In genomic region chr17:6233339-6233738, GRCh38 we compare ENCODE assay signal across 36 cellular contexts.
"Had no signal": no experiment of that assay in that cellular context is flagged by ENCODE, and none has a peak within 500 bp of the region (broad histone marks: within the 10 kb centered on the region; RNA-seq: fewer than 3 reads in every experiment).

No MANE protein-coding gene starts in this region.

- H3K27me3 Mint-ChIP-seq: naive B cell had no signal

- H3K9me3 Mint-ChIP-seq: activated naive CD4-positive, alpha-beta T cell treated with anti-CD3 and anti-CD28 coated beads, Interleukin-2, amount 10 ng/mL, durations not matched to agents 7 days and 5 days; activated naive CD8-positive, alpha-beta T cell treated with anti-CD3 and anti-CD28 coated beads, Interleukin-2, amount 10 ng/mL, durations not matched to agents 7 days and 5 days; activated T-cell treated with anti-CD3 and anti-CD28 coated beads, Interleukin-2, amount 50 U/mL, for 24 hours; immature natural killer cell; mesothelial cell of epicardium; naive B cell; nephron progenitor cell; T-helper 1 cell treated with Interleukin-12 subunit alpha and Interleukin-12 subunit beta and Interleukin-4 antibody, amounts not matched to agents 30 μg/mL and 1 μg/mL, for 36 hours had no signal

- H3K27ac ChIP-seq: ascending aorta, foreskin keratinocyte, heart left ventricle, parathyroid adenoma, skin epidermis, suprapubic skin, tibial artery, VCaP had no signal

- DNase-seq: activated CD4-positive, alpha-beta T cell treated with anti-CD3 and anti-CD28 coated beads for 48 hours; activated CD4-positive, alpha-beta T cell treated with anti-CD3 and anti-CD28 coated beads, Interleukin-2, amount 50 U/mL, for 48 hours; activated gamma-delta T cell; activated naive CD4-positive, alpha-beta T cell treated with anti-CD3 and anti-CD28 coated beads, Interleukin-2, amount 10 ng/mL, durations not matched to agents 7 days and 5 days; activated naive CD8-positive, alpha-beta T cell treated with anti-CD3 and anti-CD28 coated beads, Interleukin-2, amount 10 ng/mL, durations not matched to agents 7 days and 5 days; activated T-cell treated with anti-CD3 and anti-CD28 coated beads, Interleukin-2, amount 50 U/mL, for 24 hours; caudate nucleus; cortex of kidney; foreskin keratinocyte; heart left ventricle; hypothalamus; immature natural killer cell; kidney; left colon; mammary epithelial cell; naive B cell; nephron progenitor cell; nucleus accumbens; stimulated activated CD4-positive, alpha-beta T cell treated with anti-CD3 and anti-CD28 coated beads, Interleukin-4, amount 100 ng/mL, for 24 hours; SW 1271; T-helper 9 cell; tibial artery had no signal

- FAIRE-seq: endothelial cell of umbilical vein, kidney, TTC549 had no signal

- H3K9me3 ChIP-seq: ascending aorta, heart left ventricle, suprapubic skin, tibial artery had no signal

- H3K27ac Mint-ChIP-seq: activated naive CD4-positive, alpha-beta T cell treated with anti-CD3 and anti-CD28 coated beads, Interleukin-2, amount 10 ng/mL, durations not matched to agents 7 days and 5 days; activated naive CD8-positive, alpha-beta T cell treated with anti-CD3 and anti-CD28 coated beads, Interleukin-2, amount 10 ng/mL, durations not matched to agents 7 days and 5 days; activated T-cell treated with anti-CD3 and anti-CD28 coated beads, Interleukin-2, amount 50 U/mL, for 24 hours; immature natural killer cell; mesothelial cell of epicardium; naive B cell; nephron progenitor cell; stimulated activated memory B cell treated with anti-CD40 and anti-IgM and Interleukin-4, amounts not matched to agents 10 μg/mL and 1 μg/mL and 100 μg/mL, for 72 hours; T-helper 1 cell treated with Interleukin-12 subunit alpha and Interleukin-12 subunit beta and Interleukin-4 antibody, amounts not matched to agents 30 μg/mL and 1 μg/mL, for 36 hours had no signal

- H3K4me3 ChIP-seq: ascending aorta, heart left ventricle, skin epidermis, suprapubic skin, tibial artery had no signal

- H3K4me3 Mint-ChIP-seq: activated naive CD4-positive, alpha-beta T cell treated with anti-CD3 and anti-CD28 coated beads, Interleukin-2, amount 10 ng/mL, durations not matched to agents 7 days and 5 days; activated naive CD8-positive, alpha-beta T cell treated with anti-CD3 and anti-CD28 coated beads, Interleukin-2, amount 10 ng/mL, durations not matched to agents 7 days and 5 days; activated T-cell treated with anti-CD3 and anti-CD28 coated beads, Interleukin-2, amount 50 U/mL, for 24 hours; brain; immature natural killer cell; mesothelial cell of epicardium; naive B cell; nephron progenitor cell; stimulated activated memory B cell treated with anti-CD40 and anti-IgM and Interleukin-4, amounts not matched to agents 10 μg/mL and 1 μg/mL and 100 μg/mL, for 72 hours; T-helper 1 cell treated with Interleukin-12 subunit alpha and Interleukin-12 subunit beta and Interleukin-4 antibody, amounts not matched to agents 30 μg/mL and 1 μg/mL, for 36 hours had no signal

- ATAC-seq: activated CD4-positive, CD25-positive, alpha-beta regulatory T cell treated with anti-CD3 and anti-CD28 coated beads, Interleukin-2, amount 50 U/mL, for 24 hours; esophagus mucosa; foreskin keratinocyte; left colon; sciatic nerve; stimulated activated memory B cell treated with anti-CD40 and anti-IgM and Interleukin-4, amounts not matched to agents 10 μg/mL and 1 μg/mL and 100 μg/mL, for 72 hours had no signal

- H2AFZ ChIP-seq: parathyroid adenoma had no signal

- H3K27me3 ChIP-seq: ascending aorta had no signal

- H3K4me1 ChIP-seq: ascending aorta, foreskin keratinocyte, heart left ventricle, parathyroid adenoma, tibial artery had no signal

- H3K4me1 Mint-ChIP-seq: activated naive CD4-positive, alpha-beta T cell treated with anti-CD3 and anti-CD28 coated beads, Interleukin-2, amount 10 ng/mL, durations not matched to agents 7 days and 5 days; activated naive CD8-positive, alpha-beta T cell treated with anti-CD3 and anti-CD28 coated beads, Interleukin-2, amount 10 ng/mL, durations not matched to agents 7 days and 5 days; immature natural killer cell; naive B cell; stimulated activated memory B cell treated with anti-CD40 and anti-IgM and Interleukin-4, amounts not matched to agents 10 μg/mL and 1 μg/mL and 100 μg/mL, for 72 hours had no signal

- H3K36me3 Mint-ChIP-seq: activated naive CD4-positive, alpha-beta T cell treated with anti-CD3 and anti-CD28 coated beads, Interleukin-2, amount 10 ng/mL, durations not matched to agents 7 days and 5 days; activated naive CD8-positive, alpha-beta T cell treated with anti-CD3 and anti-CD28 coated beads, Interleukin-2, amount 10 ng/mL, durations not matched to agents 7 days and 5 days; brain; immature natural killer cell; mesothelial cell of epicardium; naive B cell; stimulated activated memory B cell treated with anti-CD40 and anti-IgM and Interleukin-4, amounts not matched to agents 10 μg/mL and 1 μg/mL and 100 μg/mL, for 72 hours had no signal

- H3K9ac ChIP-seq: parathyroid adenoma had no signal

- H3K36me3 ChIP-seq: ascending aorta, heart left ventricle, suprapubic skin, tibial artery had no signal
